In genomic region chr10:70836319-70836718, GRCh38 we compare ENCODE assay signal across 1 cellular context.
TF ChIP-seq lines count a peak whose summit lies in the region.

No MANE protein-coding gene starts in this region.

TF ChIP-seq in liver, 16 proteins besides CTCF, POLR2A, EP300 and RAD21 (continued from another document):
- TF ChIP-seq ZBTB33 (IDR thresholded peaks at IDR 0.05) (no peak), FOXA1 (IDR thresholded peaks at IDR 0.05) (no peak), HNF4A (conservative IDR thresholded peaks at IDR 0.05) (no peak)
